25 cellular contexts compared by ENCODE assay signal in genomic region chr2:104923665-104924064, GRCh38.
DNase-seq lines count a peak whose midpoint lies in the region; ATAC-seq and TF ChIP-seq lines count a peak whose summit lies in the region.
"Had no signal": no experiment of that assay in that cellular context is flagged by ENCODE, and none has a peak within 500 bp of the region (broad histone marks: within the 10 kb centered on the region; RNA-seq: fewer than 3 reads in every experiment).

No MANE protein-coding gene starts in this region.

- POLR2A ChIA-PET in A673 (lab: Charles Lee; ENCODE audit: low non-redundant PET) (no interaction called here), Caco-2 (lab: Charles Lee) (no interaction called here)

- no peaks in the 10 kb centered on the region for H3K36me3 ChIP-seq in A673 (ENCODE audit: insufficient read depth, low read length, poor library complexity, severe bottlenecking)
- H3K36me3 ChIP-seq in Caco-2 (ENCODE audit: control insufficient read depth, insufficient read depth, low read length) = no peaks in the 10 kb centered on the region
- H3K36me3 ChIP-seq: adrenal gland, heart left ventricle, neutrophil, stomach, tibial artery had no signal

- no peaks in the 10 kb centered on the region for H3K4me1 ChIP-seq in A673 (ENCODE audit: insufficient read depth, low read length, poor library complexity, severe bottlenecking)
- H3K4me1 ChIP-seq in Caco-2 = no peaks in the 10 kb centered on the region
- H3K4me1 ChIP-seq: adrenal gland, heart left ventricle, stomach, tibial artery had no signal

- ATAC-seq in GM19351 (IDR thresholded peaks at IDR 0.05; ENCODE audit: unreplicated experiment) (peak; percentile 90), HG03175 (IDR thresholded peaks at IDR 0.05; ENCODE audit: unreplicated experiment) (peak; percentile 85), GM21381 (IDR thresholded peaks at IDR 0.05; ENCODE audit: unreplicated experiment) (no peak)
- ATAC-seq: activated CD4-positive, alpha-beta T cell treated with anti-CD3 and anti-CD28 coated beads for 36 hours; heart left ventricle; HepG2; left cardiac atrium; Panc1 had no signal

- peaks cover 24% of the 10 kb centered on the region for H3K27me3 Mint-ChIP-seq in Caco-2 (ENCODE audit: insufficient read depth, unreplicated experiment)
- H3K27me3 Mint-ChIP-seq in activated T-cell treated with anti-CD3 and anti-CD28 coated beads, Interleukin-2, amount 50 U/mL, for 24 hours = peaks cover 11% of the 10 kb centered on the region
- H3K27me3 Mint-ChIP-seq: brain had no signal

- no peaks in the 10 kb centered on the region for H3K4me1 Mint-ChIP-seq in Caco-2 (ENCODE audit: low read depth, unreplicated experiment)
- H3K4me1 Mint-ChIP-seq in activated T-cell treated with anti-CD3 and anti-CD28 coated beads, Interleukin-2, amount 50 U/mL, for 24 hours (ENCODE audit: low read depth) = no peaks in the 10 kb centered on the region
- H3K4me1 Mint-ChIP-seq: activated CD4-positive, alpha-beta T cell treated with anti-CD3 and anti-CD28 coated beads for 36 hours; brain had no signal

- H3K4me3 Mint-ChIP-seq in Caco-2 (ENCODE audit: unreplicated experiment) = no peak overlapping the region
- no peak overlapping the region for H3K4me3 Mint-ChIP-seq in activated T-cell treated with anti-CD3 and anti-CD28 coated beads, Interleukin-2, amount 50 U/mL, for 24 hours
- H3K4me3 Mint-ChIP-seq: activated CD4-positive, alpha-beta T cell treated with anti-CD3 and anti-CD28 coated beads for 36 hours; brain had no signal

- H3K9me3 ChIP-seq in A673 (ENCODE audit: low read depth, low read length, poor library complexity, severe bottlenecking) (no peaks in the 10 kb centered on the region), Caco-2 (no peaks in the 10 kb centered on the region)
- H3K9me3 ChIP-seq: adrenal gland, neutrophil, stomach, tibial artery had no signal

- no TSS peak for BruUV-seq in A673 (replicated peaks; lab: Mats Ljungman, UMichigan)
- no TSS peak for BruUV-seq in Caco-2 (replicated peaks; lab: Mats Ljungman, UMichigan)

- no peaks in the 10 kb centered on the region for H3K9me3 Mint-ChIP-seq in Caco-2 (ENCODE audit: unreplicated experiment)
- peaks cover 7% of the 10 kb centered on the region for H3K9me3 Mint-ChIP-seq in activated T-cell treated with anti-CD3 and anti-CD28 coated beads, Interleukin-2, amount 50 U/mL, for 24 hours

- H3K27me3 ChIP-seq in A673 (replicated peaks; ENCODE audit: insufficient read depth, low read depth, low read length, poor library complexity) = no peaks in the 10 kb centered on the region
- H3K27me3 ChIP-seq in Caco-2 (replicated peaks; ENCODE audit: control insufficient read depth, insufficient read depth, low read length) = no peaks in the 10 kb centered on the region
- H3K27me3 ChIP-seq: adrenal gland, neutrophil, stomach, tibial artery had no signal

- H3K36me3 Mint-ChIP-seq in Caco-2 (ENCODE audit: insufficient read depth, unreplicated experiment) = no peaks in the 10 kb centered on the region
- no peaks in the 10 kb centered on the region for H3K36me3 Mint-ChIP-seq in activated T-cell treated with anti-CD3 and anti-CD28 coated beads, Interleukin-2, amount 50 U/mL, for 24 hours (ENCODE audit: low read depth)
- H3K36me3 Mint-ChIP-seq: brain had no signal

- H3K27ac ChIP-seq in A673 (ENCODE audit: low read depth, low read length, poor library complexity, severe bottlenecking) = no peak overlapping the region
- H3K27ac ChIP-seq: adrenal gland, epithelial cell of prostate, heart left ventricle, neutrophil, stomach, tibial artery had no signal

- TF ChIP-seq CTCF in A673 (conservative IDR thresholded peaks at IDR 0.05; ENCODE audit: low read depth, low read length) = peak; percentile 21; the same call in 1 of the 2 replicates
- no peak for TF ChIP-seq CTCF in Caco-2 (IDR thresholded peaks at IDR 0.05; ENCODE audit: insufficient read depth in 1 of 2, low read depth in 1 of 2, low read length in 1 of 2, severe bottlenecking in 1 of 2, unreplicated experiment in 1 of 2)

- intact Hi-C loops in A673 (cut with micrococcal nuclease; ENCODE audit: unreplicated experiment) = no loop called here
- intact Hi-C loops in Caco-2 (cut with micrococcal nuclease; ENCODE audit: unreplicated experiment) = no loop called here

- H3K4me3 ChIP-seq in A673 (ENCODE audit: low read depth, low read length, poor library complexity, severe bottlenecking) = no peak overlapping the region
- H3K4me3 ChIP-seq in Caco-2 (ENCODE audit: low read depth, low read length) = no peak overlapping the region
- H3K4me3 ChIP-seq: adrenal gland, heart left ventricle, stomach, tibial artery had no signal

- CTCF ChIA-PET in A673 (lab: Charles Lee) = no interaction called here
- CTCF ChIA-PET in Caco-2 (lab: Charles Lee) = interaction anchor here (0.6 to 0.8 kb wide), 2 partner anchors 20 to 118 kb away, joined by 3 to 4 read pairs; no protein-coding TSS in a partner anchor

- DNase-seq in A673 (ENCODE audit: low spot score) (no peak), SK-MEL-5 (ENCODE audit: low read depth, low spot score) (peak; percentile 13), C1 segment of cervical spinal cord (lab: John Stamatoyannopoulos, UW) (no peak), Caco-2 (no peak)
- DNase-seq in activated T-cell treated with anti-CD3 and anti-CD28 coated beads, Interleukin-2, amount 50 U/mL, for 24 hours = no peak
- DNase-seq: activated CD4-positive, alpha-beta T cell treated with anti-CD3 and anti-CD28 coated beads for 36 hours; activated naive CD4-positive, alpha-beta T cell; activated T-cell treated with anti-CD3 and anti-CD28 coated beads, Interleukin-2, amount 50 U/mL, for 1 hour; adrenal gland; heart left ventricle; left cardiac atrium; mesenchymal stem cell; NCI-H2029 treated with DMSO at 0.1 percent for 48 hours; SIG-M5; stomach; tibial artery had no signal

- no peak overlapping the region for H3K27ac Mint-ChIP-seq in Caco-2 (ENCODE audit: unreplicated experiment)
- no peak overlapping the region for H3K27ac Mint-ChIP-seq in activated T-cell treated with anti-CD3 and anti-CD28 coated beads, Interleukin-2, amount 50 U/mL, for 24 hours
- H3K27ac Mint-ChIP-seq: activated CD4-positive, alpha-beta T cell treated with anti-CD3 and anti-CD28 coated beads for 36 hours; brain; progenitor cell of endocrine pancreas had no signal

- in situ Hi-C loops in SK-MEL-5 (cut with HindIII; ENCODE audit: low pct_unique_long_range_greater_than_20kb, low sequenced_read_pairs) = no loop called here
